Comparison of ENCODE assay signal across 14 cellular contexts in genomic region chr3:141625506-141625905, GRCh38.
DNase-seq lines count a peak whose midpoint lies in the region; ATAC-seq, FAIRE-seq and TF ChIP-seq lines count a peak whose summit lies in the region.
"Had no signal": no experiment of that assay in that cellular context is flagged by ENCODE, and none has a peak within 500 bp of the region (broad histone marks: within the 10 kb centered on the region; RNA-seq: fewer than 3 reads in every experiment).

No MANE protein-coding gene starts in this region.

- TF ChIP-seq CTCF in adrenal gland (IDR thresholded peaks at IDR 0.05), result no peak

- peaks cover 7 to 24% of the 10 kb centered on the region in 2 donors for H3K9me3 Mint-ChIP-seq in stimulated activated naive CD8-positive, alpha-beta T cell treated with anti-CD3 and anti-CD28 coated beads, Interleukin-15, amount 100 ng/mL, for 72 hours
- H3K9me3 Mint-ChIP-seq in activated naive CD4-positive, alpha-beta T cell treated with anti-CD3 and anti-CD28 coated beads, Interleukin-2, amount 50 U/mL, for 72 hours, result peaks cover 3 to 14% of the 10 kb centered on the region in 2 donors

- H3K9me3 ChIP-seq in adrenal gland (replicated peaks in 1 of 3), result no peaks in the 10 kb centered on the region

- no peaks in the 10 kb centered on the region for H3K27me3 ChIP-seq in adrenal gland

- DNase-seq in stimulated activated naive CD8-positive, alpha-beta T cell treated with anti-CD3 and anti-CD28 coated beads, Interleukin-15, amount 100 ng/mL, for 72 hours, result no peak
- no peak for DNase-seq in stimulated activated naive CD8-positive, alpha-beta T cell treated with anti-CD3 and anti-CD28 coated beads, Interleukin-15, Interleukin-2, amounts not matched to agents 100 U/mL and 50 U/mL, for 24 hours
- DNase-seq in adrenal gland, result peak; percentile 45 to 86 (median 78)
- peak; percentile 40 for DNase-seq in iris pigment epithelial cell (ENCODE audit: low read depth)
- peak; percentile 62 for DNase-seq in urothelium cell line (ENCODE audit: low spot score)
- no peak for DNase-seq in RPMI8226
- DNase-seq in NCI-H524 (lab: John Stamatoyannopoulos, UW), result no peak
- DNase-seq in activated naive CD4-positive, alpha-beta T cell treated with anti-CD3 and anti-CD28 coated beads, Interleukin-2, amount 50 U/mL, for 72 hours (ENCODE audit: low spot score in 2 of 2), result no peak
- DNase-seq: activated CD4-positive, alpha-beta memory T cell treated with anti-CD3 and anti-CD28 coated beads for 36 hours; naive thymus-derived CD8-positive, alpha-beta T cell; NCI-H2107; NK-92 treated with Interleukin-12 subunit alpha and Interleukin-12 subunit beta, amount 100 ng/mL, for 24 hours; retina had no signal

- H3K4me3 ChIP-seq in adrenal gland, result no peak overlapping the region

- H3K4me1 ChIP-seq in adrenal gland (replicated peaks in 1 of 2), result peaks cover 0 to 12% of the 10 kb centered on the region in 2 donors

- intact Hi-C loops in adrenal gland (cut with DNase I), result no loop called here

- H3K36me3 Mint-ChIP-seq in activated naive CD4-positive, alpha-beta T cell treated with anti-CD3 and anti-CD28 coated beads, Interleukin-2, amount 50 U/mL, for 72 hours, result peaks cover 0 to 9% of the 10 kb centered on the region in 2 donors
- H3K36me3 Mint-ChIP-seq: activated CD4-positive, alpha-beta memory T cell treated with anti-CD3 and anti-CD28 coated beads for 36 hours had no signal

- TF ChIP-seq POLR2A in adrenal gland (IDR thresholded peaks at IDR 0.05), result no peak

- H3K27ac ChIP-seq in adrenal gland, result peak overlapping the region in 3 of 5 donors; percentile 15 to 67 (median 63)
- H3K27ac ChIP-seq: epithelial cell of prostate had no signal

- peak; percentile 26 for ATAC-seq in stimulated activated naive CD8-positive, alpha-beta T cell treated with anti-CD3 and anti-CD28 coated beads, Interleukin-15, amount 100 ng/mL, for 72 hours
- ATAC-seq in stimulated activated naive CD8-positive, alpha-beta T cell treated with anti-CD3 and anti-CD28 coated beads, Interleukin-15, Interleukin-2, amounts not matched to agents 100 U/mL and 50 U/mL, for 24 hours, result no peak
- ATAC-seq in activated naive CD4-positive, alpha-beta T cell treated with anti-CD3 and anti-CD28 coated beads, Interleukin-2, amount 50 U/mL, for 72 hours, result no peak
- ATAC-seq: naive thymus-derived CD8-positive, alpha-beta T cell had no signal

- FAIRE-seq in urothelium cell line (lab: Jason Lieb, UNC), result no peak

- no peaks in the 10 kb centered on the region for H3K36me3 ChIP-seq in adrenal gland (replicated peaks in 1 of 2)

- no peaks in the 10 kb centered on the region for H3K4me1 Mint-ChIP-seq in stimulated activated naive CD8-positive, alpha-beta T cell treated with anti-CD3 and anti-CD28 coated beads, Interleukin-15, amount 100 ng/mL, for 72 hours

- 28 to 39% (median 31%) methylated on average over 3 to 5 of the region's 5 CpGs for WGBS in adrenal gland, 4 donors

- H3K4me3 Mint-ChIP-seq in stimulated activated naive CD8-positive, alpha-beta T cell treated with anti-CD3 and anti-CD28 coated beads, Interleukin-15, amount 100 ng/mL, for 72 hours, result no peak overlapping the region
- H3K4me3 Mint-ChIP-seq: activated CD4-positive, alpha-beta memory T cell treated with anti-CD3 and anti-CD28 coated beads for 36 hours; naive thymus-derived CD8-positive, alpha-beta T cell had no signal

- no peaks in the 10 kb centered on the region for H3K27me3 Mint-ChIP-seq in stimulated activated naive CD8-positive, alpha-beta T cell treated with anti-CD3 and anti-CD28 coated beads, Interleukin-15, amount 100 ng/mL, for 72 hours
- H3K27me3 Mint-ChIP-seq: activated CD4-positive, alpha-beta memory T cell treated with anti-CD3 and anti-CD28 coated beads for 36 hours; naive thymus-derived CD8-positive, alpha-beta T cell had no signal

- no peak overlapping the region for H3K27ac Mint-ChIP-seq in stimulated activated naive CD8-positive, alpha-beta T cell treated with anti-CD3 and anti-CD28 coated beads, Interleukin-15, amount 100 ng/mL, for 72 hours
- no peak overlapping the region for H3K27ac Mint-ChIP-seq in activated naive CD4-positive, alpha-beta T cell treated with anti-CD3 and anti-CD28 coated beads, Interleukin-2, amount 50 U/mL, for 72 hours
- H3K27ac Mint-ChIP-seq: activated CD4-positive, alpha-beta memory T cell treated with anti-CD3 and anti-CD28 coated beads for 36 hours had no signal

Comparison
In these comparisons a context has a peak if more than half of its experiments do, and no peak if none do; other contexts are left out.
1. DNase-seq: peak in adrenal gland (7 of 7), iris pigment epithelial cell (single experiment) and urothelium cell line (single experiment); none in stimulated activated naive CD8-positive, alpha-beta T cell treated with anti-CD3 and anti-CD28 coated beads, Interleukin-15, amount 100 ng/mL, for 72 hours (0 of 2), stimulated activated naive CD8-positive, alpha-beta T cell treated with anti-CD3 and anti-CD28 coated beads, Interleukin-15, Interleukin-2, amounts not matched to agents 100 U/mL and 50 U/mL, for 24 hours (single experiment), RPMI8226 (single experiment), NCI-H524 (0 of 2) and activated naive CD4-positive, alpha-beta T cell treated with anti-CD3 and anti-CD28 coated beads, Interleukin-2, amount 50 U/mL, for 72 hours (0 of 2).